ENCODE assay signal across 1 cellular context in the genomic region with DNA sequence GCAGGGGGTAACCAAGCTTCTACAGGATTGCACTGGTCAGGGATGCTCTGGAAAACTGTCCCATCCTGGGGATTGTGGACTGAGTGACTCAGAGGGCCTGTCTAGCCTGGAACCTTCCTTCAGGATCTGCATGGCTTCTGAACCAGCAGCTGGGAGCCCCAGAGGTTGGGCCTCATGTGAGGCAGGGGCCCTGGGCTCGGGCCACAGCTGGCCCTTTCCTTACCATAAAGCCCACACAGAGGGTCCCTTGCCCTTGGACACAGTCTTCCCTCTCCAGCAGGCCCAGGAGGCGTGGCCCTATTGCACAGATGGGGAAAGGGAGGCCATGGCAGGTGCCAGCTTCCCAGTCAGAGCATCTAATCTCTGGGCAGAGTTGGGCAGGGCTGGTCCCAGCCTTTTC.
TF ChIP-seq lines count a peak whose summit lies in the region.

No MANE protein-coding gene starts in this region.

TF ChIP-seq in HepG2, 621 proteins besides CTCF, POLR2A, EP300 and RAD21 (continued from another document):
- no peak for TF ChIP-seq ZBTB4 (CRISPR knock-in tag; IDR thresholded peaks at IDR 0.05; ENCODE audit: borderline replicate concordance)
- no peak for TF ChIP-seq MZF1 (CRISPR knock-in tag; IDR thresholded peaks at IDR 0.05; ENCODE audit: borderline replicate concordance)
- TF ChIP-seq FOSL2 (CRISPR knock-in tag; IDR thresholded peaks at IDR 0.05) = 0 out of 2 replicates have a peak, but pooled peaks have one; percentile 9
- no peak for TF ChIP-seq KLF6 (CRISPR knock-in tag; IDR thresholded peaks at IDR 0.05)
- 0 out of 2 replicates have a peak, but pooled peaks have one; percentile 2 for TF ChIP-seq ZSCAN29 (CRISPR knock-in tag; conservative IDR thresholded peaks at IDR 0.05)
- TF ChIP-seq, protein P1, sequence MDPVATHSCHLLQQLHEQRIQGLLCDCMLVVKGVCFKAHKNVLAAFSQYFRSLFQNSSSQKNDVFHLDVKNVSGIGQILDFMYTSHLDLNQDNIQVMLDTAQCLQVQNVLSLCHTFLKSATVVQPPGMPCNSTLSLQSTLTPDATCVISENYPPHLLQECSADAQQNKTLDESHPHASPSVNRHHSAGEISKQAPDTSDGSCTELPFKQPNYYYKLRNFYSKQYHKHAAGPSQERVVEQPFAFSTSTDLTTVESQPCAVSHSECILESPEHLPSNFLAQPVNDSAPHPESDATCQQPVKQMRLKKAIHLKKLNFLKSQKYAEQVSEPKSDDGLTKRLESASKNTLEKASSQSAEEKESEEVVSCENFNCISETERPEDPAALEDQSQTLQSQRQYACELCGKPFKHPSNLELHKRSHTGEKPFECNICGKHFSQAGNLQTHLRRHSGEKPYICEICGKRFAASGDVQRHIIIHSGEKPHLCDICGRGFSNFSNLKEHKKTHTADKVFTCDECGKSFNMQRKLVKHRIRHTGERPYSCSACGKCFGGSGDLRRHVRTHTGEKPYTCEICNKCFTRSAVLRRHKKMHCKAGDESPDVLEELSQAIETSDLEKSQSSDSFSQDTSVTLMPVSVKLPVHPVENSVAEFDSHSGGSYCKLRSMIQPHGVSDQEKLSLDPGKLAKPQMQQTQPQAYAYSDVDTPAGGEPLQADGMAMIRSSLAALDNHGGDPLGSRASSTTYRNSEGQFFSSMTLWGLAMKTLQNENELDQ (CRISPR knock-in tag; IDR thresholded peaks at IDR 0.05; ENCODE audit: borderline replicate concordance) = 0 out of 2 replicates have a peak, but pooled peaks have one; percentile 46
- no peak for TF ChIP-seq HDAC6 (IDR thresholded peaks at IDR 0.05; ENCODE audit: low read depth, low read length)
- 0 out of 2 replicates have a peak, but pooled peaks have one; percentile 2 for TF ChIP-seq HDAC2 (CRISPR knock-in tag; IDR thresholded peaks at IDR 0.05)
- TF ChIP-seq ZFAT (CRISPR knock-in tag; conservative IDR thresholded peaks at IDR 0.05) = no peak
- no peak for TF ChIP-seq CEBPG (CRISPR knock-in tag; IDR thresholded peaks at IDR 0.05)
- TF ChIP-seq ZEB1 (IDR thresholded peaks at IDR 0.05; ENCODE audit: insufficient replicate concordance, low read depth) = no peak
- no peak for TF ChIP-seq NFIB (CRISPR knock-in tag; IDR thresholded peaks at IDR 0.05; ENCODE audit: borderline replicate concordance)
- no peak for TF ChIP-seq SRY (CRISPR knock-in tag; IDR thresholded peaks at IDR 0.05)
- no peak for TF ChIP-seq PRPF4 (IDR thresholded peaks at IDR 0.05; ENCODE audit: low read depth, low read length, poor library complexity, severe bottlenecking)
- TF ChIP-seq ZNF101 (CRISPR knock-in tag; IDR thresholded peaks at IDR 0.05; ENCODE audit: borderline replicate concordance, low read depth) = no peak
- TF ChIP-seq, protein P2, sequence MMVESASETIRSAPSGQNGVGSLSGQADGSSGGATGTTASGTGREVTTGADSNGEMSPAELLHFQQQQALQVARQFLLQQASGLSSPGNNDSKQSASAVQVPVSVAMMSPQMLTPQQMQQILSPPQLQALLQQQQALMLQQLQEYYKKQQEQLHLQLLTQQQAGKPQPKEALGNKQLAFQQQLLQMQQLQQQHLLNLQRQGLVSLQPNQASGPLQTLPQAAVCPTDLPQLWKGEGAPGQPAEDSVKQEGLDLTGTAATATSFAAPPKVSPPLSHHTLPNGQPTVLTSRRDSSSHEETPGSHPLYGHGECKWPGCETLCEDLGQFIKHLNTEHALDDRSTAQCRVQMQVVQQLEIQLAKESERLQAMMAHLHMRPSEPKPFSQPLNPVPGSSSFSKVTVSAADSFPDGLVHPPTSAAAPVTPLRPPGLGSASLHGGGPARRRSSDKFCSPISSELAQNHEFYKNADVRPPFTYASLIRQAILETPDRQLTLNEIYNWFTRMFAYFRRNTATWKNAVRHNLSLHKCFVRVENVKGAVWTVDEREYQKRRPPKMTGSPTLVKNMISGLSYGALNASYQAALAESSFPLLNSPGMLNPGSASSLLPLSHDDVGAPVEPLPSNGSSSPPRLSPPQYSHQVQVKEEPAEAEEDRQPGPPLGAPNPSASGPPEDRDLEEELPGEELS (CRISPR knock-in tag; IDR thresholded peaks at IDR 0.05) = no peak
- TF ChIP-seq ZNF629 (CRISPR knock-in tag; conservative IDR thresholded peaks at IDR 0.05) = 0 out of 2 replicates have a peak, but pooled peaks have one; percentile 14
- TF ChIP-seq ZNF441 (CRISPR knock-in tag; IDR thresholded peaks at IDR 0.05; ENCODE audit: borderline replicate concordance) = no peak
- TF ChIP-seq, protein P3, sequence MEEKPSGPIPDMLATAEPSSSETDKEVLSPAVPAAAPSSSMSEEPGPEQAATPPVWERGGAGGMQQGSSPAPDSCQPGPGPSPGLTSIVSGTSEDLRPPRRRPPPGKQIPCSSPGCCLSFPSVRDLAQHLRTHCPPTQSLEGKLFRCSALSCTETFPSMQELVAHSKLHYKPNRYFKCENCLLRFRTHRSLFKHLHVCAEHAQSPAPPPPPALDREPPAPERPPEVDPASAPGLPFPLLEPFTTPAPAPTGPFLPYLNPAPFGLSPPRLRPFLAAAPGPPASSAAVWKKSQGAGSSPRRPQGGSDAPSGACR (CRISPR knock-in tag; IDR thresholded peaks at IDR 0.05) = no peak
- no peak for TF ChIP-seq ZNF660 (CRISPR knock-in tag; IDR thresholded peaks at IDR 0.05; ENCODE audit: borderline replicate concordance, low read depth)
- TF ChIP-seq SKI (IDR thresholded peaks at IDR 0.05; ENCODE audit: partially characterized antibody) = no peak
- no peak for TF ChIP-seq MTF1 (CRISPR knock-in tag; IDR thresholded peaks at IDR 0.05)
- no peak for TF ChIP-seq ZSCAN21 (CRISPR knock-in tag; IDR thresholded peaks at IDR 0.05; ENCODE audit: borderline replicate concordance)
- TF ChIP-seq, protein P4, sequence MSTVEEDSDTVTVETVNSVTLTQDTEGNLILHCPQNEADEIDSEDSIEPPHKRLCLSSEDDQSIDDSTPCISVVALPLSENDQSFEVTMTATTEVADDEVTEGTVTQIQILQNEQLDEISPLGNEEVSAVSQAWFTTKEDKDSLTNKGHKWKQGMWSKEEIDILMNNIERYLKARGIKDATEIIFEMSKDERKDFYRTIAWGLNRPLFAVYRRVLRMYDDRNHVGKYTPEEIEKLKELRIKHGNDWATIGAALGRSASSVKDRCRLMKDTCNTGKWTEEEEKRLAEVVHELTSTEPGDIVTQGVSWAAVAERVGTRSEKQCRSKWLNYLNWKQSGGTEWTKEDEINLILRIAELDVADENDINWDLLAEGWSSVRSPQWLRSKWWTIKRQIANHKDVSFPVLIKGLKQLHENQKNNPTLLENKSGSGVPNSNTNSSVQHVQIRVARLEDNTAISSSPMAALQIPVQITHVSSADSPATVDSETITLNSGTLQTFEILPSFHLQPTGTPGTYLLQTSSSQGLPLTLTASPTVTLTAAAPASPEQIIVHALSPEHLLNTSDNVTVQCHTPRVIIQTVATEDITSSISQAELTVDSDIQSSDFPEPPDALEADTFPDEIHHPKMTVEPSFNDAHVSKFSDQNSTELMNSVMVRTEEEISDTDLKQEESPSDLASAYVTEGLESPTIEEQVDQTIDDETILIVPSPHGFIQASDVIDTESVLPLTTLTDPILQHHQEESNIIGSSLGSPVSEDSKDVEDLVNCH (CRISPR knock-in tag; IDR thresholded peaks at IDR 0.05) = no peak
- TF ChIP-seq E2F5 (CRISPR knock-in tag; conservative IDR thresholded peaks at IDR 0.05) = no peak
- TF ChIP-seq ZNF816 (CRISPR knock-in tag; IDR thresholded peaks at IDR 0.05; ENCODE audit: borderline replicate concordance) = no peak
- TF ChIP-seq REPIN1 (CRISPR knock-in tag; IDR thresholded peaks at IDR 0.05; ENCODE audit: borderline replicate concordance, low read depth) = no peak
- TF ChIP-seq ZFYVE20 (CRISPR knock-in tag; IDR thresholded peaks at IDR 0.05; ENCODE audit: borderline replicate concordance, low read depth) = no peak
- TF ChIP-seq, protein P5, sequence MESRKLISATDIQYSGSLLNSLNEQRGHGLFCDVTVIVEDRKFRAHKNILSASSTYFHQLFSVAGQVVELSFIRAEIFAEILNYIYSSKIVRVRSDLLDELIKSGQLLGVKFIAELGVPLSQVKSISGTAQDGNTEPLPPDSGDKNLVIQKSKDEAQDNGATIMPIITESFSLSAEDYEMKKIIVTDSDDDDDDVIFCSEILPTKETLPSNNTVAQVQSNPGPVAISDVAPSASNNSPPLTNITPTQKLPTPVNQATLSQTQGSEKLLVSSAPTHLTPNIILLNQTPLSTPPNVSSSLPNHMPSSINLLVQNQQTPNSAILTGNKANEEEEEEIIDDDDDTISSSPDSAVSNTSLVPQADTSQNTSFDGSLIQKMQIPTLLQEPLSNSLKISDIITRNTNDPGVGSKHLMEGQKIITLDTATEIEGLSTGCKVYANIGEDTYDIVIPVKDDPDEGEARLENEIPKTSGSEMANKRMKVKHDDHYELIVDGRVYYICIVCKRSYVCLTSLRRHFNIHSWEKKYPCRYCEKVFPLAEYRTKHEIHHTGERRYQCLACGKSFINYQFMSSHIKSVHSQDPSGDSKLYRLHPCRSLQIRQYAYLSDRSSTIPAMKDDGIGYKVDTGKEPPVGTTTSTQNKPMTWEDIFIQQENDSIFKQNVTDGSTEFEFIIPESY (CRISPR knock-in tag; IDR thresholded peaks at IDR 0.05) = no peak
- no peak for TF ChIP-seq TBX3 (IDR thresholded peaks at IDR 0.05; ENCODE audit: borderline replicate concordance)
